ENCODE assay signal across 12 cellular contexts in the genomic region with DNA sequence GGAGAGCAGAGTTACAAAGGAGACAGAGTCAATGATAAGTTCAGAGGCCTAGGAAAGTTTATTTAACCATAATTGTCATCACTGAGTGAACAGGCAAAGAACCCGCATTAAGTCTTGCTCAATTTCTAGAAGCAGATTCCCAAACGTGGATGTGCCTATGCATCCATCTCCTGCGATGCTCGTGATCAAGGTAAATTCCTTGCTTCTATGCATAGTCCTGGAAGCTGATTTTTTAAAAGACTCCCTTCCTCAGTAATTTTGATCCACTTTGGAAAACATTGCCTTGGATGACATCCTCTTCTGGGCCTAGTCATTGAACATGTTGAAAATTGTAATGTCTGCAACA.
DNase-seq lines count a peak whose midpoint lies in the region; ATAC-seq and TF ChIP-seq lines count a peak whose summit lies in the region.
"Had no signal": no experiment of that assay in that cellular context is flagged by ENCODE, and none has a peak within 500 bp of the region (broad histone marks: within the 10 kb centered on the region; RNA-seq: fewer than 3 reads in every experiment).

No MANE protein-coding gene starts in this region.

- H3K9me3 Mint-ChIP-seq in type B pancreatic cell, result peaks cover 6% of the 10 kb centered on the region
- H3K9me3 Mint-ChIP-seq: activated naive CD4-positive, alpha-beta T cell treated with anti-CD3 and anti-CD28 coated beads for 36 hours had no signal

- 69 to 82% methylated on average over 4 of the region's 4 CpGs for WGBS in heart right ventricle, 2 donors

- peaks cover 0 to 36% (median 14%) of the 10 kb centered on the region in 9 donors for H3K4me1 ChIP-seq in heart right ventricle
- H3K4me1 ChIP-seq in muscle layer of duodenum (ENCODE audit: control insufficient read depth in 1 of 2, insufficient read depth in 2 of 2, low read length in 2 of 2), result peaks cover 4 to 10% of the 10 kb centered on the region in 2 donors

- H3K4me3 Mint-ChIP-seq in type B pancreatic cell, result no peak overlapping the region
- H3K4me3 Mint-ChIP-seq: activated CD4-positive, alpha-beta T cell treated with anti-CD3 and anti-CD28 coated beads, Interleukin-2, amount 10 ng/mL, durations not matched to agents 7 days and 5 days; activated naive CD4-positive, alpha-beta T cell treated with anti-CD3 and anti-CD28 coated beads for 36 hours had no signal

- H3K27ac Mint-ChIP-seq in type B pancreatic cell, result peak overlapping the region; percentile 83
- H3K27ac Mint-ChIP-seq: activated CD4-positive, alpha-beta T cell treated with anti-CD3 and anti-CD28 coated beads, Interleukin-2, amount 10 ng/mL, durations not matched to agents 7 days and 5 days; activated naive CD4-positive, alpha-beta T cell treated with anti-CD3 and anti-CD28 coated beads for 36 hours had no signal

- H3K27me3 ChIP-seq in heart right ventricle (no peaks in the 10 kb centered on the region), brain microvascular endothelial cell (replicated peaks) (no peaks in the 10 kb centered on the region), muscle layer of duodenum (ENCODE audit: low read depth, low read length) (no peaks in the 10 kb centered on the region)
- H3K27me3 ChIP-seq: MG63, neutrophil had no signal

- H3K9me3 ChIP-seq in heart right ventricle (no peaks in the 10 kb centered on the region), muscle layer of duodenum (ENCODE audit: control insufficient read depth in 1 of 2, low read length in 2 of 2) (no peaks in the 10 kb centered on the region)
- H3K9me3 ChIP-seq: neutrophil had no signal

- no peaks in the 10 kb centered on the region for H3K27me3 Mint-ChIP-seq in type B pancreatic cell
- H3K27me3 Mint-ChIP-seq: activated CD4-positive, alpha-beta T cell treated with anti-CD3 and anti-CD28 coated beads, Interleukin-2, amount 10 ng/mL, durations not matched to agents 7 days and 5 days had no signal

- in situ Hi-C loops in brain microvascular endothelial cell (cut with HindIII; ENCODE audit: low pct_ligation_motif_present, low sequenced_read_pairs), result no loop called here

- no peak for ATAC-seq in heart right ventricle
- ATAC-seq in left ventricle myocardium superior, result no peak
- no peak for ATAC-seq in HG03378 (IDR thresholded peaks at IDR 0.05; ENCODE audit: unreplicated experiment)

- H3K27ac ChIP-seq in heart right ventricle, result peak overlapping the region in 9 of 10 donors; percentile 24 to 75 (median 59)
- H3K27ac ChIP-seq in brain microvascular endothelial cell, result peak overlapping the region; percentile 95
- peak overlapping the region; percentile 46 for H3K27ac ChIP-seq in muscle layer of duodenum (ENCODE audit: low read length)
- H3K27ac ChIP-seq: neutrophil had no signal

- no peaks in the 10 kb centered on the region for H3K36me3 Mint-ChIP-seq in type B pancreatic cell

- TF ChIP-seq CTCF in heart right ventricle (IDR thresholded peaks at IDR 0.05), result no peak
- no peak for TF ChIP-seq CTCF in brain microvascular endothelial cell (IDR thresholded peaks at IDR 0.05; ENCODE audit: low read depth, low read length, missing control alignments)
- TF ChIP-seq CTCF in type B pancreatic cell (conservative IDR thresholded peaks at IDR 0.05), result no peak

- intact Hi-C loops in heart right ventricle (cut with DNase I), result loop anchor here in 2 of 10 donors (5.0 kb wide), 2 partner anchors 37 to 107 kb away; no protein-coding TSS in a partner anchor
- intact Hi-C loops in left ventricle myocardium superior (cut with micrococcal nuclease), result no loop called here

- DNase-seq in heart right ventricle, result no peak
- no peak for DNase-seq in left ventricle myocardium superior
- no peak for DNase-seq in brain microvascular endothelial cell
- no peak for DNase-seq in type B pancreatic cell (ENCODE audit: extremely low spot score, unreplicated experiment)
- no peak for DNase-seq in stimulated activated CD4-positive, alpha-beta T cell treated with anti-CD3 and anti-CD28 coated beads, Interleukin-2, amount 100 ng/mL, for 48 hours
- DNase-seq in GF-D8 (lab: John Stamatoyannopoulos, UW), result no peak

- no peaks in the 10 kb centered on the region for H3K36me3 ChIP-seq in heart right ventricle
- H3K36me3 ChIP-seq in brain microvascular endothelial cell (replicated peaks), result no peaks in the 10 kb centered on the region
- H3K36me3 ChIP-seq in muscle layer of duodenum (ENCODE audit: control insufficient read depth in 1 of 2, insufficient read depth in 2 of 2, low read length in 2 of 2), result no peaks in the 10 kb centered on the region
- H3K36me3 ChIP-seq: MG63, neutrophil had no signal

- H3K4me3 ChIP-seq in heart right ventricle (no peak overlapping the region), brain microvascular endothelial cell (ENCODE audit: low read depth, low read length) (no peak overlapping the region), muscle layer of duodenum (ENCODE audit: low read depth in 1 of 2, low read length in 2 of 2) (no peak overlapping the region)
- H3K4me3 ChIP-seq: MG63 had no signal

- peaks cover 9% of the 10 kb centered on the region for H3K4me1 Mint-ChIP-seq in type B pancreatic cell (ENCODE audit: unreplicated experiment)
